In the genomic region with DNA sequence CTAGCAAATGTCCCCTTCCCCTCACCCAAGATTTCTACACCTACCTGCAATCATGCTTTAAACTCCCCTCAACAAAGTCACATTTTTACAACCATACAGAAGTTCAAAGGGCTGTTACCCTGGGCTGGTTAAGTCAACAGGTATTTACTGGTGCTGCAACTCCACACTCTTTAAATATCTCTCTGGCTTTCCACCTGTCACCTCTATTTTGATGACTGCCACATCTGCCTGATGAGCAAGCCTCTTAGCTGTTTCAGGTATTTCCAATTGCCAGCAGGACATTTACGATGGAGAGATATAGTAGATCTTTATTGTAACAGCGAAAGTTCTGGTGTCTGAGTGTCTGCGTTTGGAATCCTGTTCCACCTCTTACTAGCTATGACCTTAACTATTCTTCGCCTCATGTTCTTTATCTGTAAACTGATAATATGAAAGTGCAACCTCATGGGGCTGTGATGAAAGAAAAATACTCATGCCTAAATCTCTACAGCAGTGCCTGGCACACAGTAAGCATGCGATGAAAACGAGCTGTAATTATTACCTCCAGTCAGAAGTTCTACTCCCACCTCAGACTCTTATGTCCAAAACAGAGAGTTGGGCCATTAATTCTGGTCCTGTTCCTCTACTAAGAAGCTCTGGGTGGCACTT, we compare ENCODE assay signal across 24 cellular contexts. TPM values are rescaled to one million over a fixed set of nuclear protein-coding genes. Genes with fewer than 3 reads are reported as not detected.
A peak's percentile ranks its signal among the peaks of the same experiment; 100 is the strongest.
DNase-seq lines count a peak whose midpoint lies in the region; ATAC-seq and TF ChIP-seq lines count a peak whose summit lies in the region.
"Had no signal": no experiment of that assay in that cellular context is flagged by ENCODE, and none has a peak within 500 bp of the region (broad histone marks: within the 10 kb centered on the region; RNA-seq: fewer than 3 reads in every experiment).

No MANE protein-coding gene starts in this region.

- no peak overlapping the region for H2BK120ac ChIP-seq in IMR-90 (ENCODE audit: low read depth, low read length)
- H2BK120ac ChIP-seq in trophoblast cell (ENCODE audit: insufficient read depth, low read length, poor library complexity) = peak overlapping the region; percentile 99

- H3K9me3 ChIP-seq in IMR-90 (ENCODE audit: control insufficient read depth, insufficient read depth, low read length) (no peaks in the 10 kb centered on the region), liver (ENCODE audit: control insufficient read depth in 4 of 4, low read length in 3 of 4) (no peaks in the 10 kb centered on the region), trophoblast cell (ENCODE audit: insufficient read depth, low read depth, low read length) (no peaks in the 10 kb centered on the region)
- H3K9me3 ChIP-seq: ascending aorta, BE2C, HAP-1, spleen, vagina had no signal

- H3K4ac ChIP-seq in IMR-90 (ENCODE audit: low read depth, low read length) (0 out of 2 replicates have a peak overlapping the region, but pooled peaks have one; percentile 16), trophoblast cell (ENCODE audit: low read depth, low read length) (peak overlapping the region; percentile 72)

- no peaks in the 10 kb centered on the region for H3K79me1 ChIP-seq in IMR-90 (ENCODE audit: low read depth in 1 of 2, low read length in 2 of 2)
- H3K79me1 ChIP-seq in trophoblast cell (ENCODE audit: low read length) = peaks cover 53% of the 10 kb centered on the region

- no peak overlapping the region for H2AK9ac ChIP-seq in IMR-90 (replicated peaks; ENCODE audit: low read depth, low read length, poor library complexity)

- H3K36me3 ChIP-seq in IMR-90 (ENCODE audit: control insufficient read depth, insufficient read depth, low read length) (no peaks in the 10 kb centered on the region), liver (ENCODE audit: control insufficient read depth in 4 of 4, insufficient read depth in 3 of 4, low read depth in 1 of 4, low read length in 3 of 4) (no peaks in the 10 kb centered on the region), trophoblast cell (ENCODE audit: control insufficient read depth in 1 of 2, insufficient read depth in 2 of 2, low read length in 2 of 2) (no peaks in the 10 kb centered on the region)
- H3K36me3 ChIP-seq: ascending aorta, BE2C, HAP-1, spleen, vagina had no signal

- no peaks in the 10 kb centered on the region for H4K20me1 ChIP-seq in IMR-90 (ENCODE audit: insufficient read depth, low read length)

- CTCF ChIA-PET in IMR-90 (lab: Yijun Ruan, JAX) = no interaction called here

- H2BK12ac ChIP-seq in trophoblast cell (ENCODE audit: low read length) = peak overlapping the region; percentile 96

- no peak overlapping the region for H4K5ac ChIP-seq in IMR-90 (ENCODE audit: low read depth, low read length)

- no peak for DNase-seq in IMR-90
- no peak for DNase-seq in Right ventricle myocardium superior
- DNase-seq in trophoblast cell = peak; percentile 87 to 96
- no peak for DNase-seq in ureter (ENCODE audit: low spot score)
- no peak for DNase-seq in activated T-cell treated with anti-CD3 and anti-CD28 coated beads, Interleukin-2, amount 50 U/mL, for 1 hour
- DNase-seq in activated CD8-positive, alpha-beta memory T cell treated with anti-CD3 and anti-CD28 coated beads for 24 hours = no peak
- DNase-seq: activated CD4-positive, alpha-beta T cell treated with anti-CD3 and anti-CD28 coated beads, Interleukin-2, amount 50 U/mL, for 1 hour; BE2C; DMS79 treated with DMSO at 0.1 percent for 48 hours; Karpas-422; left cardiac atrium; midbrain; NCI-H187; NCI-H526 treated with DMSO at 0.1 percent for 48 hours; spleen; stimulated activated CD4-positive, alpha-beta T cell treated with anti-CD3 and anti-CD28 coated beads, Interleukin-2, amount 100 ng/mL, for 48 hours had no signal

- H3K4me1 ChIP-seq in IMR-90 (ENCODE audit: control insufficient read depth, insufficient read depth, low read length) = peaks cover 2% of the 10 kb centered on the region; the same call in 1 of the 2 replicates
- H3K4me1 ChIP-seq in liver (ENCODE audit: control insufficient read depth in 4 of 4, insufficient read depth in 4 of 4, low read length in 3 of 4) = peaks cover 2 to 17% (median 12%) of the 10 kb centered on the region in 4 donors
- H3K4me1 ChIP-seq in trophoblast cell (ENCODE audit: control insufficient read depth in 1 of 2, insufficient read depth in 2 of 2, low read length in 2 of 2) = peaks cover 17 to 36% of the 10 kb centered on the region in 2 experiments
- H3K4me1 ChIP-seq: spleen, vagina had no signal

- H2AK5ac ChIP-seq in IMR-90 (ENCODE audit: low read depth, low read length) (no peak overlapping the region), trophoblast cell (ENCODE audit: low read length) (peak overlapping the region; percentile 81)

- H3K18ac ChIP-seq in IMR-90 (ENCODE audit: low read depth, low read length) = no peak overlapping the region
- H3K18ac ChIP-seq in trophoblast cell (ENCODE audit: low read length) = peak overlapping the region; percentile 82

- no CpG with 5 or more reads among the region's 6 CpGs for WGBS in IMR-90 (ENCODE audit: extremely low coverage in 2 of 2, insufficient read length in 1 of 2), 2 experiments
- 75% methylated on average over 6 of the region's 6 CpGs for WGBS in liver
- WGBS in trophoblast cell (ENCODE audit: extremely low coverage, insufficient coverage, insufficient read length) = no CpG with 5 or more reads among the region's 6 CpGs

- dilution Hi-C loops in IMR-90 (cut with HindIII; ENCODE audit: low sequenced_read_pairs, unreplicated experiment) = no loop called here

- 0 out of 4 replicates have a peak overlapping the region, but pooled peaks of 1 of the 2 experiments have one; percentile 11 for H4K8ac ChIP-seq in IMR-90 (ENCODE audit: low read depth in 2 of 2, low read length in 2 of 2)
- peak overlapping the region; percentile 91 for H4K8ac ChIP-seq in trophoblast cell (ENCODE audit: low read depth, low read length)

- TF ChIP-seq CTCF in IMR-90 (conservative IDR thresholded peaks at IDR 0.05; ENCODE audit: low read depth, low read length) = no peak
- no peak for TF ChIP-seq CTCF in liver (IDR thresholded peaks at IDR 0.05; ENCODE audit: low read depth, low read length, missing input control)

- H2BK20ac ChIP-seq in IMR-90 (ENCODE audit: low read depth, low read length) = no peak overlapping the region

- ATAC-seq in IMR-90 (ENCODE audit: low read depth) (no peak), Right ventricle myocardium superior (ENCODE audit: poor library complexity) (peak; percentile 42), GM21723 (IDR thresholded peaks at IDR 0.05; ENCODE audit: unreplicated experiment) (no peak)
- ATAC-seq: activated naive CD4-positive, alpha-beta T cell treated with anti-CD3 and anti-CD28 coated beads, Interleukin-2, amount 50 U/mL, for 72 hours; stimulated activated effector memory CD8-positive, alpha-beta T cell treated with anti-CD3 and anti-CD28 coated beads, Interleukin-12 subunit alpha, Interleukin-12 subunit beta, amount 100 ng/mL, for 72 hours had no signal

- in situ Hi-C loops in IMR-90 (cut with MboI; ENCODE audit: low sequenced_read_pairs) = no loop called here

- TF ChIP-seq RAD21 in IMR-90 (IDR thresholded peaks at IDR 0.05; ENCODE audit: low read length) (no peak), liver (IDR thresholded peaks at IDR 0.05) (peak in 1 of 2 donors; percentile 34)

- no peaks in the 10 kb centered on the region for H3K27me3 ChIP-seq in IMR-90 (ENCODE audit: control insufficient read depth, insufficient read depth, low read length)
- no peaks in the 10 kb centered on the region for H3K27me3 ChIP-seq in liver (ENCODE audit: control insufficient read depth in 4 of 4, insufficient read depth in 4 of 4, low read length in 3 of 4)
- H3K27me3 ChIP-seq in trophoblast cell (ENCODE audit: insufficient read depth, low read length) = no peaks in the 10 kb centered on the region
- H3K27me3 ChIP-seq: ascending aorta, BE2C, vagina had no signal

- H2AFZ ChIP-seq in IMR-90 (replicated peaks; ENCODE audit: low read length, poor library complexity) (no peak overlapping the region), trophoblast cell (ENCODE audit: insufficient read depth, low read length, poor library complexity) (peak overlapping the region; percentile 59)

- no peak overlapping the region for H4K91ac ChIP-seq in IMR-90 (ENCODE audit: insufficient read depth, low read depth, low read length)
- H4K91ac ChIP-seq in trophoblast cell (ENCODE audit: low read depth, low read length) = peak overlapping the region; percentile 98

- H3K9ac ChIP-seq in IMR-90 (ENCODE audit: low read depth, low read length) (no peak overlapping the region), liver (ENCODE audit: low read depth in 1 of 2, low read length in 2 of 2) (no peak overlapping the region), trophoblast cell (ENCODE audit: low read length) (no peak overlapping the region)

- no peak overlapping the region for H4K12ac ChIP-seq in trophoblast cell (ENCODE audit: low read depth, low read length)

- H2BK15ac ChIP-seq in IMR-90 (ENCODE audit: low read depth, low read length) = no peak overlapping the region

- BruUV-seq in IMR-90 (replicated peaks; lab: Mats Ljungman, UMichigan) = no TSS peak

- H2BK5ac ChIP-seq in IMR-90 (ENCODE audit: low read depth, low read length, poor library complexity, severe bottlenecking) (no peak overlapping the region), trophoblast cell (ENCODE audit: low read depth, low read length, poor library complexity) (peak overlapping the region; percentile 99)

- no peak overlapping the region for H3K23ac ChIP-seq in IMR-90 (ENCODE audit: low read depth, low read length)
- no peak overlapping the region for H3K23ac ChIP-seq in trophoblast cell (ENCODE audit: low read length)

- no peak overlapping the region for H3K4me3 ChIP-seq in IMR-90 (ENCODE audit: insufficient read depth, low read depth, low read length)
- no peak overlapping the region for H3K4me3 ChIP-seq in liver (ENCODE audit: low read depth in 1 of 3, low read length in 3 of 3)
- no peak overlapping the region for H3K4me3 ChIP-seq in trophoblast cell (ENCODE audit: low read depth, low read length)
- H3K4me3 ChIP-seq: ascending aorta, HAP-1, spleen, vagina had no signal

- POLR2A ChIA-PET in IMR-90 (lab: Charles Lee; ENCODE audit: unreplicated experiment) = no interaction called here

- intact Hi-C loops in IMR-90 (cut with micrococcal nuclease) (no loop called here), Right ventricle myocardium superior (cut with DNase I) (no loop called here)

- H3K14ac ChIP-seq in IMR-90 (replicated peaks; ENCODE audit: low read depth, low read length) = peak overlapping the region; percentile 48; the same call in 1 of the 2 replicates
- peak overlapping the region; percentile 95 for H3K14ac ChIP-seq in trophoblast cell (ENCODE audit: low read length)

- no peak overlapping the region for H3K27ac ChIP-seq in IMR-90 (ENCODE audit: insufficient read depth, low read length)
- peak overlapping the region; percentile 1 to 21 for H3K27ac ChIP-seq in liver (ENCODE audit: low read depth in 1 of 2, low read length in 2 of 2)
- H3K27ac ChIP-seq in trophoblast cell (ENCODE audit: low read depth, low read length) = peak overlapping the region; percentile 95
- H3K27ac ChIP-seq: ascending aorta, spleen, vagina, VCaP had no signal

- H3K79me2 ChIP-seq in trophoblast cell (ENCODE audit: control insufficient read depth, insufficient read depth, low read length, poor library complexity) = peaks cover 15% of the 10 kb centered on the region

- no peak overlapping the region for H3K56ac ChIP-seq in IMR-90 (ENCODE audit: extremely low read depth, insufficient read depth, low read length)

- H3K9me1 ChIP-seq in IMR-90 (ENCODE audit: insufficient read depth, low read length) = peaks cover 6% of the 10 kb centered on the region; the same call in 1 of the 2 replicates

- H3K4me2 ChIP-seq in IMR-90 (ENCODE audit: low read depth, low read length) = no peak overlapping the region
- H3K4me2 ChIP-seq in trophoblast cell (ENCODE audit: low read length) = no peak overlapping the region

- no peak for TF ChIP-seq POLR2A in IMR-90 (IDR thresholded peaks at IDR 0.05; ENCODE audit: low read depth, low read length)

RNA-seq across cellular contexts. Expression of gene TPM1, which starts 44.2 kb away (rescaled TPM):
- total RNA-seq in IMR-90 (2012; rRNA removed) (661 and 997 TPM in 2 replicates), Right ventricle myocardium superior (12,703 TPM), liver (100 to 1,000 TPM in 1 of 2 donors, 10 to 100 TPM in 1; 64.7 to 101 TPM), ureter (737 TPM)
- polyA plus RNA-seq in IMR-90 (2012; rRNA removed) (1,566 and 1,623 TPM in 2 replicates), liver (10 to 100 TPM; 69.6 to 73.3 TPM)
- 700 and 932 TPM in 2 replicates for polyA plus RNA-seq in IMR-90 (2012; cell fraction: cytosol; rRNA removed)
- polyA plus RNA-seq in IMR-90 (2012; cell fraction: nucleus; rRNA removed; ENCODE audit: low replicate concordance) = 972 and 2,415 TPM in 2 replicates
- 3,520 and 3,660 TPM in 2 replicates for polyA plus RNA-seq in trophoblast cell (2013)

Comparison
In these comparisons a context has a peak if more than half of its experiments do, and no peak if none do; other contexts are left out.
1. DNase-seq: peak in trophoblast cell (2 of 2); none in IMR-90 (single experiment), Right ventricle myocardium superior (single experiment), ureter (single experiment), activated T-cell treated with anti-CD3 and anti-CD28 coated beads, Interleukin-2, amount 50 U/mL, for 1 hour (single experiment) and activated CD8-positive, alpha-beta memory T cell treated with anti-CD3 and anti-CD28 coated beads for 24 hours (single experiment).
2. RNA of gene TPM1, which starts 44.2 kb away (total RNA-seq): 12,703 TPM in Right ventricle myocardium superior (single experiment); 737 TPM in ureter (single experiment), 661 to 997 TPM in IMR-90 and 64.7 to 101 TPM in liver; every median in the first group is over 10 times any median in the second.